In genomic region chr12:13179159-13180074, GRCh38 we compare ENCODE assay signal across 9 cellular contexts. TPM values are rescaled to one million over a fixed set of nuclear protein-coding genes. Genes with fewer than 3 reads are reported as not detected.
A peak's percentile ranks its signal among the peaks of the same experiment; 100 is the strongest.
DNase-seq lines count a peak whose midpoint lies in the region; FAIRE-seq and TF ChIP-seq lines count a peak whose summit lies in the region.
"Had no signal": no experiment of that assay in that cellular context is flagged by ENCODE, and none has a peak within 500 bp of the region (broad histone marks: within the 10 kb centered on the region; RNA-seq: fewer than 3 reads in every experiment).

No MANE protein-coding gene starts in this region.

- 31 to 42% (median 35%) methylated on average over 13 of the region's 13 CpGs for WGBS in stomach, 5 donors

- H4K20me1 ChIP-seq in endothelial cell of umbilical vein (replicated peaks; ENCODE audit: control insufficient read depth, extremely low read depth, insufficient read depth, low read length): no peaks in the 10 kb centered on the region

- POLR2A ChIA-PET in activated CD4-positive, alpha-beta memory T cell treated with anti-CD3 and anti-CD28 coated beads for 36 hours (lab: Charles Lee): interaction anchor here (1.0 to 1.6 kb wide), 5 partner anchors 16 to 78 kb away, joined by 3 to 4 read pairs (median 4); partner anchors contain the start of gene EMP1
- POLR2A ChIA-PET in endothelial cell of umbilical vein (lab: Charles Lee): interaction anchor here (0.6 to 0.9 kb wide), 2 partner anchors 8 to 17 kb away, joined by 3 to 4 read pairs; partner anchors contain the start of gene EMP1

- H3K27me3 Mint-ChIP-seq in activated CD4-positive, alpha-beta memory T cell treated with anti-CD3 and anti-CD28 coated beads for 36 hours: peaks cover 13% of the 10 kb centered on the region
- peaks cover 15% of the 10 kb centered on the region for H3K27me3 Mint-ChIP-seq in nephron progenitor cell (ENCODE audit: low read depth, poor library complexity)

- FAIRE-seq in endothelial cell of umbilical vein (lab: Jason Lieb, UNC): no peak

- intact Hi-C loops in activated CD4-positive, alpha-beta memory T cell treated with anti-CD3 and anti-CD28 coated beads for 36 hours (cut with micrococcal nuclease): loop anchor here (2.0 kb wide), 1 partner anchor 15 kb away; no protein-coding TSS in a partner anchor
- intact Hi-C loops in endothelial cell of umbilical vein (cut with micrococcal nuclease): no loop called here
- intact Hi-C loops in stomach (cut with DNase I; ENCODE audit: low total_unique reads): no loop called here

- CTCF ChIA-PET in activated CD4-positive, alpha-beta memory T cell treated with anti-CD3 and anti-CD28 coated beads for 36 hours (lab: Charles Lee): interaction anchor here (0.7 to 2.7 kb wide), 6 partner anchors 14 to 1006 kb away, joined by 3 to 16 read pairs (median 4); no protein-coding TSS in a partner anchor
- CTCF ChIA-PET in endothelial cell of umbilical vein (lab: Charles Lee): interaction anchor here (0.7 to 2.1 kb wide), 7 partner anchors 9 to 26 kb away, joined by 3 to 7 read pairs (median 4); partner anchors contain the start of gene EMP1

- H3K27ac ChIP-seq in endothelial cell of umbilical vein (ENCODE audit: insufficient read depth, low read depth, low read length): no peak overlapping the region
- peak overlapping the region in 4 of 5 donors; percentile 30 to 67 (median 46) for H3K27ac ChIP-seq in stomach
- H3K27ac ChIP-seq: C4-2B had no signal

- H3K4me2 ChIP-seq in endothelial cell of umbilical vein (ENCODE audit: insufficient read depth, low read length): peak overlapping the region; percentile 23

- H3K36me3 ChIP-seq in endothelial cell of umbilical vein (ENCODE audit: control insufficient read depth in 2 of 2, extremely low read depth in 1 of 2, insufficient read depth in 2 of 2, low read length in 2 of 2) (no peaks in the 10 kb centered on the region), stomach (no peaks in the 10 kb centered on the region)

- H3K4me1 ChIP-seq in endothelial cell of umbilical vein (ENCODE audit: control insufficient read depth, extremely low read depth, insufficient read depth, low read length) (peaks cover 8% of the 10 kb centered on the region), stomach (peaks cover 7 to 19% (median 11%) of the 10 kb centered on the region in 4 donors)

- peak overlapping the region; percentile 30 for H3K4me3 Mint-ChIP-seq in activated CD4-positive, alpha-beta memory T cell treated with anti-CD3 and anti-CD28 coated beads for 36 hours
- H3K4me3 Mint-ChIP-seq in nephron progenitor cell: peak overlapping the region; percentile 46

- peak overlapping the region; percentile 16 for H3K27ac Mint-ChIP-seq in activated CD4-positive, alpha-beta memory T cell treated with anti-CD3 and anti-CD28 coated beads for 36 hours
- H3K27ac Mint-ChIP-seq in nephron progenitor cell: no peak overlapping the region

- H3K4me3 ChIP-seq in endothelial cell of umbilical vein (replicated peaks in 1 of 3; ENCODE audit: insufficient read depth in 1 of 3, low read depth in 1 of 3, low read length in 3 of 3) (no peak overlapping the region), stomach (no peak overlapping the region)

- no TSS peak for BruUV-seq in endothelial cell of umbilical vein (replicated peaks; lab: Mats Ljungman, UMichigan)

- H3K9me1 ChIP-seq in endothelial cell of umbilical vein (replicated peaks; ENCODE audit: control insufficient read depth, extremely low read depth, insufficient read depth, low read length): no peaks in the 10 kb centered on the region

- no peaks in the 10 kb centered on the region for H3K36me3 Mint-ChIP-seq in activated CD4-positive, alpha-beta memory T cell treated with anti-CD3 and anti-CD28 coated beads for 36 hours
- H3K36me3 Mint-ChIP-seq in nephron progenitor cell (ENCODE audit: low read depth): no peaks in the 10 kb centered on the region

- no peak overlapping the region for H3K9ac ChIP-seq in endothelial cell of umbilical vein (replicated peaks; ENCODE audit: extremely low read depth, insufficient read depth, low read length)

- H3K9me3 ChIP-seq in endothelial cell of umbilical vein (replicated peaks; ENCODE audit: control insufficient read depth, insufficient read depth, low read length) (no peaks in the 10 kb centered on the region), stomach (no peaks in the 10 kb centered on the region)

- TF ChIP-seq POLR2A in endothelial cell of umbilical vein (IDR thresholded peaks at IDR 0.05; ENCODE audit: low read depth, low read length): no peak
- no peak for TF ChIP-seq POLR2A in stomach (IDR thresholded peaks at IDR 0.05)

- peaks cover 16% of the 10 kb centered on the region for H3K4me1 Mint-ChIP-seq in activated CD4-positive, alpha-beta memory T cell treated with anti-CD3 and anti-CD28 coated beads for 36 hours (ENCODE audit: low read depth)
- H3K4me1 Mint-ChIP-seq in nephron progenitor cell: peaks cover 52% of the 10 kb centered on the region

- H2AFZ ChIP-seq in endothelial cell of umbilical vein (ENCODE audit: low read depth, low read length): peak overlapping the region; percentile 18

- no peak for TF ChIP-seq EP300 in stomach (IDR thresholded peaks at IDR 0.05)

- no peaks in the 10 kb centered on the region for H3K27me3 ChIP-seq in endothelial cell of umbilical vein (ENCODE audit: control insufficient read depth in 2 of 2, insufficient read depth in 2 of 2, low read length in 2 of 2)
- no peaks in the 10 kb centered on the region for H3K27me3 ChIP-seq in stomach

- no peak for TF ChIP-seq CTCF in endothelial cell of umbilical vein (IDR thresholded peaks at IDR 0.05; ENCODE audit: extremely low read depth in 1 of 2, insufficient read depth in 1 of 2, low read depth in 1 of 2, low read length in 2 of 2)
- TF ChIP-seq CTCF in nephron progenitor cell (IDR thresholded peaks at IDR 0.05): no peak
- TF ChIP-seq CTCF in stomach (IDR thresholded peaks at IDR 0.05): no peak

- DNase-seq in NCI-H748 (lab: John Stamatoyannopoulos, UW; ENCODE audit: unreplicated experiment) (peak; percentile 5), NCI-H748 treated with DMSO at 0.1 percent for 48 hours (lab: John Stamatoyannopoulos, UW) (no peak), MV-4-11 (lab: John Stamatoyannopoulos, UW) (peak; percentile 82), endothelial cell of umbilical vein (ENCODE audit: low read depth, low spot score) (no peak), nephron progenitor cell (peak; percentile 73), stomach (peak; percentile 64), 8988T (no peak)
- peak; percentile 83 for DNase-seq in activated CD4-positive, alpha-beta memory T cell treated with anti-CD3 and anti-CD28 coated beads for 36 hours

- H3K79me2 ChIP-seq in endothelial cell of umbilical vein (ENCODE audit: control insufficient read depth, insufficient read depth, low read length): no peaks in the 10 kb centered on the region

- dilution Hi-C loops in endothelial cell of umbilical vein (cut with MboI; ENCODE audit: extremely low pct_ligation_motif_present, low sequenced_read_pairs): no loop called here

- H3K9me3 Mint-ChIP-seq in activated CD4-positive, alpha-beta memory T cell treated with anti-CD3 and anti-CD28 coated beads for 36 hours: no peaks in the 10 kb centered on the region
- no peaks in the 10 kb centered on the region for H3K9me3 Mint-ChIP-seq in nephron progenitor cell

TF ChIP-seq in endothelial cell of umbilical vein, 7 proteins besides CTCF, POLR2A, EP300 and RAD21:
- TF ChIP-seq, protein P1, sequence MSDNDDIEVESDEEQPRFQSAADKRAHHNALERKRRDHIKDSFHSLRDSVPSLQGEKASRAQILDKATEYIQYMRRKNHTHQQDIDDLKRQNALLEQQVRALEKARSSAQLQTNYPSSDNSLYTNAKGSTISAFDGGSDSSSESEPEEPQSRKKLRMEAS (IDR thresholded peaks at IDR 0.05; ENCODE audit: insufficient read depth, insufficient read length): no peak
- TF ChIP-seq EZH2 (IDR thresholded peaks at IDR 0.05; ENCODE audit: borderline replicate concordance, low read depth, low read length, severe bottlenecking) (no peak), JUN (IDR thresholded peaks at IDR 0.05; ENCODE audit: borderline replicate concordance, insufficient read depth, insufficient read length, low read depth) (no peak), MYC (IDR thresholded peaks at IDR 0.05; ENCODE audit: low read depth, low read length) (no peak), FOS (IDR thresholded peaks at IDR 0.05; ENCODE audit: borderline replicate concordance, insufficient read depth, low read length) (no peak), GATA2 (IDR thresholded peaks at IDR 0.05; ENCODE audit: insufficient read depth, insufficient read length, low read depth, low read length) (no peak), POLR2AphosphoS5 (IDR thresholded peaks at IDR 0.05; ENCODE audit: insufficient read depth, low read depth, low read length) (no peak)

RNA-seq across cellular contexts. Expression of gene EMP1, which starts 17.1 kb away (rescaled TPM):
- 10 to 100 TPM; 54.4 to 57.3 TPM for total RNA-seq in activated CD4-positive, alpha-beta memory T cell treated with anti-CD3 and anti-CD28 coated beads for 36 hours
- total RNA-seq in endothelial cell of umbilical vein (528 and 577 TPM in 2 replicates), stomach (100 to 1,000 TPM in 1 of 5 donors, 10 to 100 TPM in 3, 1 to 10 TPM in 1; 7.6 to 115 (median 23.9) TPM)
- polyA plus RNA-seq in endothelial cell of umbilical vein (265 and 376 TPM in 2 replicates), stomach (100 to 1,000 TPM in 1 of 3 donors, 10 to 100 TPM in 1, 1 to 10 TPM in 1; 6.2 to 209 (median 12.5) TPM)
- 212 and 379 TPM in 2 replicates for polyA plus RNA-seq in endothelial cell of umbilical vein (2011; cell fraction: cytosol; rRNA removed)
- 215 and 228 TPM in 2 replicates for polyA plus RNA-seq in endothelial cell of umbilical vein (2011; cell fraction: nucleus; rRNA removed)
- 340 and 403 TPM in 2 replicates for polyA plus RNA-seq in endothelial cell of umbilical vein (2012)
- 1,048 and 1,141 TPM in 2 replicates for polyA minus RNA-seq in endothelial cell of umbilical vein
- 17.4 TPM for polyA minus RNA-seq in endothelial cell of umbilical vein (2011; cell fraction: cytosol; rRNA and poly(A)+ RNA removed)
- 246 and 258 TPM in 2 replicates for polyA minus RNA-seq in endothelial cell of umbilical vein (2011; cell fraction: nucleus; rRNA and poly(A)+ RNA removed)

Comparison
In these comparisons a context has a peak if more than half of its experiments do, and no peak if none do; other contexts are left out.
1. DNase-seq: peak in NCI-H748 (single experiment), MV-4-11 (single experiment), activated CD4-positive, alpha-beta memory T cell treated with anti-CD3 and anti-CD28 coated beads for 36 hours (single experiment), nephron progenitor cell (single experiment) and stomach (single experiment); none in NCI-H748 treated with DMSO at 0.1 percent for 48 hours (single experiment), endothelial cell of umbilical vein (single experiment) and 8988T (single experiment).